28 cellular contexts compared by ENCODE assay signal in the genomic region with DNA sequence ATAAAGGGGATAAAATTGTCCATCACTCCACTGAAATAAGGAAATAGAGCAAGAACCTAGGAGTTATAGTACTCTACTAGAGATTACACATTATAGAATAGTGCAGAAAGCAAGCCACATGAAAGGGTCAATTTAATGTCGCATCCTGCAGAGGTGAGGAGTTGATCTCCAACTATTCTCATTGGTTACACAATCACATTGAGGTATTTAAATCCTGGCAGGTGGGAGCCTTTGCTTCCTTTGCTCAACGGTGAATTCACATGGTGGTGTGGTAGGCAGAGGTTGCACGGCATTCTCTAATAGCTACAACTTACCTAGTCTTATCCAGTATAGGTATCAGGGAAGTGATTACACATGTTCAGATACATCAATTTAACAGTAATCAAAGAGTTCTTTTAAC.
"Had no signal": no experiment of that assay in that cellular context is flagged by ENCODE, and none has a peak within 500 bp of the region (broad histone marks: within the 10 kb centered on the region; RNA-seq: fewer than 3 reads in every experiment).

No MANE protein-coding gene starts in this region.

- H3K27me3 ChIP-seq: esophagus muscularis mucosa, foreskin keratinocyte, heart right ventricle, right atrium auricular region, sigmoid colon, spleen, testis, tibial artery, upper lobe of left lung had no signal

- H3K4me1 ChIP-seq: foreskin keratinocyte, right atrium auricular region, upper lobe of left lung had no signal

- H3K4me1 Mint-ChIP-seq: immature natural killer cell; stimulated activated memory B cell treated with anti-CD40 and anti-IgM and Interleukin-4, amounts not matched to agents 10 μg/mL and 1 μg/mL and 100 μg/mL, for 72 hours had no signal

- H3K36me3 ChIP-seq: esophagus muscularis mucosa, heart right ventricle, lower lobe of right lung, prostate gland, right atrium auricular region, sigmoid colon, tibial artery, upper lobe of left lung had no signal

- H3K9me3 Mint-ChIP-seq: immature natural killer cell; naive thymus-derived CD8-positive, alpha-beta T cell; nephron progenitor cell; stimulated activated memory B cell treated with anti-CD40 and anti-IgM and Interleukin-4, amounts not matched to agents 10 μg/mL and 1 μg/mL and 100 μg/mL, for 72 hours had no signal

- H3K27ac ChIP-seq: coronary artery, esophagus muscularis mucosa, foreskin keratinocyte, heart right ventricle, lower lobe of right lung, prostate gland, right atrium auricular region, sigmoid colon, spleen, testis, tibial artery, upper lobe of left lung had no signal

- H3K4me3 ChIP-seq: coronary artery, esophagus muscularis mucosa, heart right ventricle, lower lobe of right lung, prostate gland, right atrium auricular region, sigmoid colon, spleen, testis, tibial artery, upper lobe of left lung had no signal

- H3K9me3 ChIP-seq: esophagus muscularis mucosa, heart right ventricle, lower lobe of right lung, prostate gland, right atrium auricular region, sigmoid colon, spleen, testis, tibial artery, upper lobe of left lung had no signal

- ATAC-seq: foreskin keratinocyte; heart right ventricle; left ventricle myocardium superior; lower lobe of right lung; naive thymus-derived CD8-positive, alpha-beta T cell; stimulated activated memory B cell treated with anti-CD40 and anti-IgM and Interleukin-4, amounts not matched to agents 10 μg/mL and 1 μg/mL and 100 μg/mL, for 72 hours; stimulated activated naive CD8-positive, alpha-beta T cell treated with anti-CD3 and anti-CD28 coated beads, Interleukin-15, Interleukin-2, amounts not matched to agents 100 U/mL and 50 U/mL, for 24 hours had no signal

- H3K27me3 Mint-ChIP-seq: naive thymus-derived CD8-positive, alpha-beta T cell; stimulated activated memory B cell treated with anti-CD40 and anti-IgM and Interleukin-4, amounts not matched to agents 10 μg/mL and 1 μg/mL and 100 μg/mL, for 72 hours had no signal

- DNase-seq: dermis blood vessel endothelial cell; effector memory CD4-positive, alpha-beta T cell; foreskin keratinocyte; glutamatergic neuron; heart right ventricle; hypothalamus; immature natural killer cell; islet precursor cell; kidney glomerular epithelial cell; left colon; left ventricle myocardium superior; lower lobe of right lung; naive thymus-derived CD8-positive, alpha-beta T cell; nephron progenitor cell; nucleus accumbens; sigmoid colon; spleen; stimulated activated CD4-positive, alpha-beta T cell treated with anti-CD3 and anti-CD28 coated beads, Interleukin-4, amount 100 ng/mL, for 4 hours; stimulated activated naive CD8-positive, alpha-beta T cell treated with anti-CD3 and anti-CD28 coated beads, Interleukin-15, Interleukin-2, amounts not matched to agents 100 U/mL and 50 U/mL, for 24 hours; substantia nigra; testis; tibial artery; upper lobe of left lung had no signal

- H3K4me3 Mint-ChIP-seq: immature natural killer cell; naive thymus-derived CD8-positive, alpha-beta T cell; nephron progenitor cell; stimulated activated memory B cell treated with anti-CD40 and anti-IgM and Interleukin-4, amounts not matched to agents 10 μg/mL and 1 μg/mL and 100 μg/mL, for 72 hours had no signal

- H3K27ac Mint-ChIP-seq: immature natural killer cell; naive thymus-derived CD8-positive, alpha-beta T cell; nephron progenitor cell; stimulated activated memory B cell treated with anti-CD40 and anti-IgM and Interleukin-4, amounts not matched to agents 10 μg/mL and 1 μg/mL and 100 μg/mL, for 72 hours had no signal
